ENCODE assay signal across 10 cellular contexts in genomic region chr1:11655263-11656079, GRCh38. TPM values are rescaled to one million over a fixed set of nuclear protein-coding genes. Genes with fewer than 3 reads are reported as not detected.
A peak's percentile ranks its signal among the peaks of the same experiment; 100 is the strongest.
DNase-seq lines count a peak whose midpoint lies in the region; ATAC-seq, FAIRE-seq and TF ChIP-seq lines count a peak whose summit lies in the region.
"Had no signal": no experiment of that assay in that cellular context is flagged by ENCODE, and none has a peak within 500 bp of the region (broad histone marks: within the 10 kb centered on the region; RNA-seq: fewer than 3 reads in every experiment).

No MANE protein-coding gene starts in this region.

- H3K4me1 ChIP-seq in kidney (ENCODE audit: control insufficient read depth in 1 of 2, insufficient read depth in 1 of 2, low read depth in 1 of 2, low read length in 2 of 2) (peaks cover 0 to 5% of the 10 kb centered on the region in 2 donors), suprapubic skin (peaks cover 25% of the 10 kb centered on the region)

- DNase-seq in activated CD4-positive, alpha-beta T cell treated with anti-CD3 and anti-CD28 coated beads for 36 hours = no peak
- no peak for DNase-seq in activated CD4-positive, alpha-beta T cell treated with anti-CD3 and anti-CD28 coated beads, Interleukin-2, amount 50 U/mL, for 4 hours
- DNase-seq in kidney = no peak
- no peak for DNase-seq in suprapubic skin (ENCODE audit: low spot score in 2 of 2)
- no peak for DNase-seq in GM19239 (ENCODE audit: insufficient read length, low spot score)
- DNase-seq in ACHN = no peak
- DNase-seq: DMS79, NCI-H1092 treated with DMSO at 0.1 percent for 48 hours had no signal

- intact Hi-C loops in activated CD4-positive, alpha-beta T cell treated with anti-CD3 and anti-CD28 coated beads for 36 hours (cut with DNase I, micrococcal nuclease) = loop anchor here in 1 of 2 experiments (2.0 kb wide), 1 partner anchor 149 kb away; the partner anchor contains the start of gene MTHFR
- intact Hi-C loops in kidney (cut with DNase I) = no loop called here

- H3K4me3 ChIP-seq in kidney (ENCODE audit: low read length in 2 of 2) (peak overlapping the region; percentile 50 to 52), suprapubic skin (peak overlapping the region; percentile 79)

- no peak overlapping the region for H3K27ac Mint-ChIP-seq in activated CD4-positive, alpha-beta T cell treated with anti-CD3 and anti-CD28 coated beads for 36 hours
- H3K27ac Mint-ChIP-seq in activated naive CD8-positive, alpha-beta T cell = no peak overlapping the region

- H3K27me3 ChIP-seq in suprapubic skin = no peaks in the 10 kb centered on the region

- TF ChIP-seq EP300 in suprapubic skin (IDR thresholded peaks at IDR 0.05) = no peak

- CTCF ChIA-PET in activated CD4-positive, alpha-beta T cell treated with anti-CD3 and anti-CD28 coated beads for 36 hours (lab: Charles Lee) = interaction anchor here (0.6 to 2.7 kb wide), 5 partner anchors 9 to 1359 kb away, joined by 3 to 18 read pairs (median 5); partner anchors contain the start of gene FBXO6

- TF ChIP-seq POLR2A in suprapubic skin (IDR thresholded peaks at IDR 0.05) = no peak

- H3K27ac ChIP-seq in kidney (ENCODE audit: low read depth in 2 of 2, low read length in 2 of 2) (no peak overlapping the region), suprapubic skin (peak overlapping the region; percentile 35)

- peak overlapping the region; percentile 73 for H3K4me3 Mint-ChIP-seq in activated CD4-positive, alpha-beta T cell treated with anti-CD3 and anti-CD28 coated beads for 36 hours
- peak overlapping the region; percentile 75 for H3K4me3 Mint-ChIP-seq in activated naive CD8-positive, alpha-beta T cell

- H3K36me3 ChIP-seq in kidney (ENCODE audit: control insufficient read depth in 1 of 2, insufficient read depth in 2 of 2, low read length in 2 of 2) = peaks cover 0 to 2% of the 10 kb centered on the region in 2 donors
- peaks cover 15% of the 10 kb centered on the region for H3K36me3 ChIP-seq in suprapubic skin

- no peak for ATAC-seq in activated CD4-positive, alpha-beta T cell treated with anti-CD3 and anti-CD28 coated beads for 36 hours
- no peak for ATAC-seq in GM18498 (IDR thresholded peaks at IDR 0.05; ENCODE audit: unreplicated experiment)

- WGBS in suprapubic skin = 63% methylated on average over 9 of the region's 25 CpGs

- FAIRE-seq in kidney (lab: Jason Lieb, UNC) = no peak
- FAIRE-seq in GM19239 (lab: Jason Lieb, UNC) = no peak

- no peak for TF ChIP-seq CTCF in kidney (IDR thresholded peaks at IDR 0.05; ENCODE audit: borderline replicate concordance, extremely low read depth, insufficient read depth)
- no peak for TF ChIP-seq CTCF in suprapubic skin (IDR thresholded peaks at IDR 0.05)

- no peaks in the 10 kb centered on the region for H3K27me3 Mint-ChIP-seq in activated CD4-positive, alpha-beta T cell treated with anti-CD3 and anti-CD28 coated beads for 36 hours
- H3K27me3 Mint-ChIP-seq in activated naive CD8-positive, alpha-beta T cell = no peaks in the 10 kb centered on the region

- peak overlapping the region; percentile 77 for H3K9ac ChIP-seq in kidney (ENCODE audit: low read length in 2 of 2)

- H3K4me1 Mint-ChIP-seq in activated CD4-positive, alpha-beta T cell treated with anti-CD3 and anti-CD28 coated beads for 36 hours = peaks cover 17% of the 10 kb centered on the region
- peaks cover 15% of the 10 kb centered on the region for H3K4me1 Mint-ChIP-seq in activated naive CD8-positive, alpha-beta T cell (ENCODE audit: low read depth)

- POLR2A ChIA-PET in activated CD4-positive, alpha-beta T cell treated with anti-CD3 and anti-CD28 coated beads for 36 hours (lab: Charles Lee) = interaction anchor here (0.5 kb wide), 1 partner anchor 924 kb away, joined by 12 read pairs; no protein-coding TSS in a partner anchor

- H3K9me3 Mint-ChIP-seq in activated CD4-positive, alpha-beta T cell treated with anti-CD3 and anti-CD28 coated beads for 36 hours (ENCODE audit: low read depth) = no peaks in the 10 kb centered on the region
- H3K9me3 Mint-ChIP-seq in activated naive CD8-positive, alpha-beta T cell (ENCODE audit: low read depth) = no peaks in the 10 kb centered on the region

- H3K9me3 ChIP-seq in kidney (ENCODE audit: control insufficient read depth in 1 of 2, low read length in 2 of 2) (no peaks in the 10 kb centered on the region), suprapubic skin (no peaks in the 10 kb centered on the region)

- peaks cover 9% of the 10 kb centered on the region for H3K36me3 Mint-ChIP-seq in activated CD4-positive, alpha-beta T cell treated with anti-CD3 and anti-CD28 coated beads for 36 hours (ENCODE audit: low read depth)
- peaks cover 2% of the 10 kb centered on the region for H3K36me3 Mint-ChIP-seq in activated naive CD8-positive, alpha-beta T cell

- in situ Hi-C loops in ACHN (cut with HindIII; ENCODE audit: low pct_ligation_motif_present, low pct_unique_long_range_greater_than_20kb, low sequenced_read_pairs) = no loop called here

RNA-seq across cellular contexts. Expression of gene FBXO44, which starts 0.8 kb away (rescaled TPM):
- total RNA-seq in activated CD4-positive, alpha-beta T cell treated with anti-CD3 and anti-CD28 coated beads for 36 hours = 10 to 100 TPM; 20.2 to 21.8 TPM
- 22.5 TPM for total RNA-seq in kidney
- 66.6 TPM for polyA plus RNA-seq in kidney (ENCODE audit: insufficient read depth, low read depth, low replicate concordance)
- total RNA-seq in suprapubic skin = 10 to 100 TPM; 17.2 to 56.3 (median 28.1) TPM

RNA-seq across cellular contexts. Expression of gene FBXO2, which starts 1.2 kb away (rescaled TPM):
- 1 to 10 TPM; 1.6 to 2.1 TPM for total RNA-seq in activated CD4-positive, alpha-beta T cell treated with anti-CD3 and anti-CD28 coated beads for 36 hours
- total RNA-seq in kidney (10.2 TPM), suprapubic skin (10 to 100 TPM in 3 of 4 donors, 1 to 10 TPM in 1; 8.2 to 16.7 (median 13.5) TPM)
- 38.4 TPM for polyA plus RNA-seq in kidney (ENCODE audit: insufficient read depth, low read depth, low replicate concordance)

RNA-seq across cellular contexts. Expression of gene FBXO6, which starts 8.5 kb away (rescaled TPM):
- total RNA-seq in activated CD4-positive, alpha-beta T cell treated with anti-CD3 and anti-CD28 coated beads for 36 hours = 10 to 100 TPM in 1 of 2 experiments, 1 to 10 TPM in 1; 10.0 to 12.0 TPM
- 8.1 TPM for total RNA-seq in kidney
- polyA plus RNA-seq in kidney (ENCODE audit: insufficient read depth, low read depth, low replicate concordance) = 11.2 TPM
- 10 to 100 TPM; 13.7 to 21.5 (median 15.9) TPM for total RNA-seq in suprapubic skin

RNA-seq across cellular contexts. Expression of gene MAD2L2, which starts 25.5 kb away (rescaled TPM):
- total RNA-seq in activated CD4-positive, alpha-beta T cell treated with anti-CD3 and anti-CD28 coated beads for 36 hours = 10 to 100 TPM; 70.4 to 71.5 TPM
- 36.8 TPM for total RNA-seq in kidney
- 51.7 TPM for polyA plus RNA-seq in kidney (ENCODE audit: insufficient read depth, low read depth, low replicate concordance)
- total RNA-seq in suprapubic skin = 10 to 100 TPM; 25.4 to 35.0 (median 32.7) TPM

RNA-seq across cellular contexts. Expression of gene DRAXIN, which starts 36.0 kb away (rescaled TPM):
- under 1 TPM; 0.02 to 0.04 TPM for total RNA-seq in activated CD4-positive, alpha-beta T cell treated with anti-CD3 and anti-CD28 coated beads for 36 hours
- total RNA-seq in kidney (0.28 TPM), suprapubic skin (under 1 TPM in 3 of 4 donors, not detected in 1; 0.08 to 0.10 (median 0.08) TPM)
- 0.17 TPM for polyA plus RNA-seq in kidney (ENCODE audit: insufficient read depth, low read depth, low replicate concordance)
